ENCODE assay signal across 24 cellular contexts in genomic region chr16:2954228-2954627, GRCh38. TPM values are rescaled to one million over a fixed set of nuclear protein-coding genes. Genes with fewer than 3 reads are reported as not detected.
DNase-seq lines count a peak whose midpoint lies in the region; ATAC-seq, FAIRE-seq and TF ChIP-seq lines count a peak whose summit lies in the region.
"Had no signal": no experiment of that assay in that cellular context is flagged by ENCODE, and none has a peak within 500 bp of the region (broad histone marks: within the 10 kb centered on the region; RNA-seq: fewer than 3 reads in every experiment).

No MANE protein-coding gene starts in this region.

- in situ Hi-C loops in HepG2 (cut with HindIII; ENCODE audit: extremely low pct_ligation_motif_present, low pct_unique_long_range_greater_than_20kb) = no loop called here

- TF ChIP-seq POLR2A in HepG2 (IDR thresholded peaks at IDR 0.05; ENCODE audit: insufficient read depth in 1 of 2, low read depth in 2 of 2, low read length in 2 of 2) = no peak

- H3K79me2 ChIP-seq in H9 (ENCODE audit: insufficient read depth, low read length) (no peaks in the 10 kb centered on the region), HepG2 (ENCODE audit: insufficient read depth, low read length) (no peaks in the 10 kb centered on the region)

- H3K27ac Mint-ChIP-seq in H9 = no peak overlapping the region; a peak in 1 of 7 replicates
- H3K27ac Mint-ChIP-seq: activated naive CD4-positive, alpha-beta T cell treated with anti-CD3 and anti-CD28 coated beads for 36 hours; CD8-positive, alpha-beta memory T cell had no signal

- peaks cover 14 to 22% of the 10 kb centered on the region in 2 experiments for H3K4me1 Mint-ChIP-seq in H9
- H3K4me1 Mint-ChIP-seq: CD8-positive, alpha-beta memory T cell had no signal

- H3K18ac ChIP-seq in H9 (ENCODE audit: insufficient read length, low read depth, low read length) = no peak overlapping the region

- H4K8ac ChIP-seq in H9 (replicated peaks; ENCODE audit: insufficient read length, low read depth, low read length) = no peak overlapping the region

- no peak overlapping the region for H2AK5ac ChIP-seq in H9 (ENCODE audit: insufficient read length, low read length)

- H4K91ac ChIP-seq in H9 (ENCODE audit: insufficient read length, low read depth, low read length) = no peak overlapping the region

- H4K5ac ChIP-seq in H9 (ENCODE audit: insufficient read length, low read depth, low read length) = no peak overlapping the region

- TF ChIP-seq EP300 in HepG2 (IDR thresholded peaks at IDR 0.05; ENCODE audit: low read depth in 2 of 2, low read length in 2 of 2) = no peak
- TF ChIP-seq EP300 in HepG2 (CRISPR knock-in tag; IDR thresholded peaks at IDR 0.05; ENCODE audit: borderline replicate concordance) = no peak

- WGBS in H9 (ENCODE audit: extremely low coverage, insufficient read length, low lambda C conversion rate) = no CpG with 5 or more reads among the region's 14 CpGs
- WGBS in HepG2 (ENCODE audit: low lambda C conversion rate) = 14% methylated on average over 6 of the region's 14 CpGs

- H3K9ac ChIP-seq in H9 (ENCODE audit: extremely low read depth, insufficient read length, low read length) (no peak overlapping the region), HepG2 (ENCODE audit: insufficient read depth, low read depth, low read length) (no peak overlapping the region)

- H3K27me3 ChIP-seq in H9 (ENCODE audit: insufficient read depth, low read length) (no peaks in the 10 kb centered on the region), HepG2 (ENCODE audit: control insufficient read depth in 1 of 2, insufficient read depth in 2 of 2, low read length in 2 of 2) (peaks cover 6 to 41% of the 10 kb centered on the region in 2 experiments)

- no peak overlapping the region for H2BK120ac ChIP-seq in H9 (ENCODE audit: low read depth, low read length, poor library complexity, severe bottlenecking)

- H3K9me3 Mint-ChIP-seq in H9 = no peaks in the 10 kb centered on the region; a peak in 1 of 5 replicates
- H3K9me3 Mint-ChIP-seq: activated naive CD4-positive, alpha-beta T cell treated with anti-CD3 and anti-CD28 coated beads for 36 hours; activated T-cell treated with anti-CD3 and anti-CD28 coated beads, Interleukin-2, amount 50 U/mL, for 4 hours; CD8-positive, alpha-beta memory T cell had no signal

- ATAC-seq in HepG2 = no peak
- ATAC-seq: activated T-cell treated with anti-CD3 and anti-CD28 coated beads, Interleukin-2, amount 50 U/mL, for 4 hours; stimulated activated naive CD8-positive, alpha-beta T cell treated with anti-CD3 and anti-CD28 coated beads, Interleukin-15, Interleukin-2, amounts not matched to agents 100 U/mL and 50 U/mL, for 24 hours had no signal

- H4K20me1 ChIP-seq in H9 (ENCODE audit: control insufficient read depth, insufficient read depth, insufficient read length) (no peaks in the 10 kb centered on the region), HepG2 (ENCODE audit: insufficient read depth, low read length) (no peaks in the 10 kb centered on the region)

- H3K23ac ChIP-seq in H9 (ENCODE audit: insufficient read length, low read depth, low read length) = no peak overlapping the region

- BruUV-seq in HepG2 (replicated peaks; lab: Mats Ljungman, UMichigan) = no TSS peak

- H3K27me3 Mint-ChIP-seq in H9 (ENCODE audit: low read depth) = peaks cover 4% of the 10 kb centered on the region

- no peak overlapping the region for H2BK15ac ChIP-seq in H9 (ENCODE audit: low read depth, low read length)

- H3K27ac ChIP-seq in H9 (ENCODE audit: insufficient read length, low read depth, low read length) (no peak overlapping the region), HepG2 (ENCODE audit: extremely low read length, insufficient read depth, low read length) (no peak overlapping the region)

- no peak for TF ChIP-seq RAD21 in HepG2 (CRISPR knock-in tag; IDR thresholded peaks at IDR 0.05)

- H3K14ac ChIP-seq in H9 (ENCODE audit: insufficient read depth, low read length) = no peak overlapping the region; the same call in 1 of the 2 replicates

- no peaks in the 10 kb centered on the region for H3K9me3 ChIP-seq in H9 (ENCODE audit: control insufficient read depth, low read depth, low read length)
- H3K9me3 ChIP-seq in HepG2 (ENCODE audit: low read length) = no peaks in the 10 kb centered on the region

- H3K23me2 ChIP-seq in H9 (ENCODE audit: insufficient read length, low read depth, low read length, poor library complexity, severe bottlenecking) = no peaks in the 10 kb centered on the region

- H3K4me2 ChIP-seq in H9 (ENCODE audit: insufficient read depth, insufficient read length, low read length) (no peak overlapping the region), HepG2 (ENCODE audit: low read depth, low read length) (no peak overlapping the region)

- no peak overlapping the region for H2BK20ac ChIP-seq in H9 (ENCODE audit: low read depth, low read length, poor library complexity, severe bottlenecking)

- POLR2A ChIA-PET in HepG2 (lab: Yijun Ruan, JAX) = no interaction called here

- H3T11ph ChIP-seq in H9 (ENCODE audit: low read length) = no peak overlapping the region

- CTCF ChIA-PET in HepG2 (lab: Yijun Ruan, JAX; ENCODE audit: low intra/inter-chr PET ratio, low total read pairs) = no interaction called here

- no peak overlapping the region for H3K4me3 ChIP-seq in HepG2 (replicated peaks in 1 of 3; ENCODE audit: insufficient read depth in 1 of 3, low read depth in 2 of 3, low read length in 3 of 3)

- peaks cover 3% of the 10 kb centered on the region; the same call in 1 of the 2 replicates for H3K4me1 ChIP-seq in H9 (ENCODE audit: insufficient read depth, low read length)
- peaks cover 11% of the 10 kb centered on the region for H3K4me1 ChIP-seq in HepG2 (ENCODE audit: insufficient read depth, low read length)

- H2BK12ac ChIP-seq in H9 (ENCODE audit: insufficient read length, low read depth, low read length) = no peak overlapping the region

- H3K4ac ChIP-seq in H9 (ENCODE audit: low read depth, low read length) = no peak overlapping the region

- H3K36me3 ChIP-seq in HepG2 (replicated peaks in 1 of 2; ENCODE audit: control insufficient read depth in 1 of 2, insufficient read depth in 2 of 2, low read length in 2 of 2) = no peaks in the 10 kb centered on the region

- TF ChIP-seq CTCF in H9 (conservative IDR thresholded peaks at IDR 0.05) (no peak), GM20000 (IDR thresholded peaks at IDR 0.05; ENCODE audit: extremely low read depth, missing control alignments) (no peak), HepG2 (CRISPR knock-in tag; IDR thresholded peaks at IDR 0.05) (no peak)

- H2AFZ ChIP-seq in H9 (ENCODE audit: low read length) = no peak overlapping the region
- no peak overlapping the region for H2AFZ ChIP-seq in HepG2 (ENCODE audit: low read length)

- no peak for FAIRE-seq in HepG2 (lab: Jason Lieb, UNC)
- FAIRE-seq: bronchial epithelial cell had no signal

- no peak overlapping the region for H3K56ac ChIP-seq in H9 (ENCODE audit: insufficient read length, low read depth, low read length)

- H3K36me3 Mint-ChIP-seq in H9 (ENCODE audit: insufficient read depth in 1 of 3, low read depth in 3 of 3) = peaks cover 0 to 2% (median 0%) of the 10 kb centered on the region in 3 experiments; a peak in 1 of 7 replicates

- no peak overlapping the region for H3K4me3 Mint-ChIP-seq in H9
- H3K4me3 Mint-ChIP-seq: activated naive CD4-positive, alpha-beta T cell treated with anti-CD3 and anti-CD28 coated beads for 36 hours; activated T-cell treated with anti-CD3 and anti-CD28 coated beads, Interleukin-2, amount 50 U/mL, for 4 hours; CD8-positive, alpha-beta memory T cell had no signal

- H3K79me1 ChIP-seq in H9 (ENCODE audit: insufficient read depth, low read depth, low read length, poor library complexity, severe bottlenecking) = no peaks in the 10 kb centered on the region

- DNase-seq in D341Med (ENCODE audit: low spot score) (peak; percentile 70), H9 (peak; percentile 29), NCI-H82 (lab: John Stamatoyannopoulos, UW) (peak; percentile 91), left kidney (ENCODE audit: low read depth, low spot score) (peak; percentile 27), GM20000 (ENCODE audit: low spot score) (no peak), HepG2 (ENCODE audit: low spot score) (no peak)
- DNase-seq in central memory CD4-positive, alpha-beta T cell = no peak
- DNase-seq: activated CD8-positive, alpha-beta memory T cell treated with anti-CD3 and anti-CD28 coated beads for 24 hours; activated naive CD4-positive, alpha-beta T cell treated with anti-CD3 and anti-CD28 coated beads for 36 hours; activated T-cell treated with anti-CD3 and anti-CD28 coated beads, Interleukin-2, amount 50 U/mL, for 4 hours; amniotic stem cell; CD8-positive, alpha-beta memory T cell; cortex of kidney; HCEC 1CT; kidney glomerular epithelial cell; NCI-H2029; OCI-M1; Right ventricle myocardium superior; stimulated activated CD4-positive, alpha-beta T cell treated with anti-CD3 and anti-CD28 coated beads, Interleukin-4, amount 100 ng/mL, for 4 hours; stimulated activated naive CD8-positive, alpha-beta T cell treated with anti-CD3 and anti-CD28 coated beads, Interleukin-15, Interleukin-2, amounts not matched to agents 100 U/mL and 50 U/mL, for 24 hours had no signal

- H2BK5ac ChIP-seq in H9 (ENCODE audit: insufficient read length, low read length) = no peak overlapping the region

- intact Hi-C loops in HepG2 (cut with micrococcal nuclease; ENCODE audit: unreplicated experiment) = no loop called here

RNA-seq across cellular contexts. Expression of gene KREMEN2, which starts 9.8 kb away (rescaled TPM):
- total RNA-seq in H9 (2021) = 12.8 and 14.6 TPM in 2 replicates
- 0.51 and 1.2 TPM in 2 replicates for total RNA-seq in HepG2 (2016; rRNA removed; fragmentation: Illumina TruSeq; extraction: Trizol)
- not detected in 2 replicates for total RNA-seq in HepG2 (2016; cell fraction: cytosol; rRNA removed; fragmentation: Illumina TruSeq; extraction: Trizol; ENCODE audit: low read depth)
- total RNA-seq in HepG2 (2016; cell fraction: insoluble cytoplasmic fraction; rRNA removed; fragmentation: Illumina TruSeq; extraction: Trizol) = 0.37 and 1.4 TPM in 2 replicates
- total RNA-seq in HepG2 (2016; cell fraction: membrane; rRNA removed; fragmentation: Illumina TruSeq; extraction: Trizol) = 0.25 and 0.31 TPM in 2 replicates
- 0.84 and 0.88 TPM in 2 replicates for total RNA-seq in HepG2 (2016; cell fraction: nucleus; rRNA removed; fragmentation: Illumina TruSeq; extraction: Trizol)
- 0.48 and 1.0 TPM in 2 replicates for polyA plus RNA-seq in HepG2 (2011; rRNA removed)
- polyA plus RNA-seq in HepG2 (2011; cell fraction: cytosol; rRNA removed) = 0.50 and 1.1 TPM in 2 replicates
- 2.7 and 4.2 TPM in 2 replicates for polyA plus RNA-seq in HepG2 (2011; cell fraction: nucleus; rRNA removed)
- polyA plus RNA-seq in HepG2 (2012) = 0.37 and 0.42 TPM in 2 replicates
- 0.07 and 0.14 TPM in 2 replicates for polyA plus RNA-seq in HepG2 (2016; cell fraction: cytosol; fragmentation: Illumina TruSeq; extraction: Trizol; ENCODE audit: low read depth)
- polyA plus RNA-seq in HepG2 (2016; cell fraction: insoluble cytoplasmic fraction; fragmentation: Illumina TruSeq; extraction: Trizol; ENCODE audit: low read depth) = 0.38 and 0.40 TPM in 2 replicates
- polyA plus RNA-seq in HepG2 (2016; cell fraction: membrane; fragmentation: Illumina TruSeq; extraction: Trizol; ENCODE audit: low read depth) = 0.12 and 0.13 TPM in 2 replicates
- polyA plus RNA-seq in HepG2 (2016; cell fraction: nucleus; fragmentation: Illumina TruSeq; extraction: Trizol; ENCODE audit: insufficient read depth, low read depth) = 0.93 and 1.5 TPM in 2 replicates
- 0.33 and 0.68 TPM in 2 replicates for polyA minus RNA-seq in HepG2 (2011; rRNA and poly(A)+ RNA removed; ENCODE audit: low replicate concordance)
- 0.49 and 0.62 TPM in 2 replicates for polyA minus RNA-seq in HepG2 (2011; cell fraction: cytosol; rRNA and poly(A)+ RNA removed)
- not detected in 2 replicates for polyA minus RNA-seq in HepG2 (2011; cell fraction: nucleus; rRNA and poly(A)+ RNA removed)
- total RNA-seq: activated naive CD4-positive, alpha-beta T cell treated with anti-CD3 and anti-CD28 coated beads for 36 hours; CD8-positive, alpha-beta memory T cell; fibroblast of lung; glomerular endothelial cell; omental fat pad; Right ventricle myocardium superior had no signal
- polyA plus RNA-seq: CD8-positive, alpha-beta memory T cell; fibroblast of lung had no signal

RNA-seq across cellular contexts. Expression of gene PAQR4, which starts 14.9 kb away (rescaled TPM):
- total RNA-seq in H9 (2021) (32.1 and 33.3 TPM in 2 replicates), HepG2 (2016; rRNA removed; fragmentation: Illumina TruSeq; extraction: Trizol) (15.6 and 24.8 TPM in 2 replicates)
- total RNA-seq in HepG2 (2016; cell fraction: cytosol; rRNA removed; fragmentation: Illumina TruSeq; extraction: Trizol; ENCODE audit: low read depth) = 7.8 and 8.9 TPM in 2 replicates
- 13.6 and 26.2 TPM in 2 replicates for total RNA-seq in HepG2 (2016; cell fraction: insoluble cytoplasmic fraction; rRNA removed; fragmentation: Illumina TruSeq; extraction: Trizol)
- total RNA-seq in HepG2 (2016; cell fraction: membrane; rRNA removed; fragmentation: Illumina TruSeq; extraction: Trizol) = 19.5 and 26.0 TPM in 2 replicates
- 16.6 and 19.1 TPM in 2 replicates for total RNA-seq in HepG2 (2016; cell fraction: nucleus; rRNA removed; fragmentation: Illumina TruSeq; extraction: Trizol)
- polyA plus RNA-seq in HepG2 (2011; rRNA removed) = 15.9 and 17.4 TPM in 2 replicates
- 11.1 and 17.3 TPM in 2 replicates for polyA plus RNA-seq in HepG2 (2011; cell fraction: cytosol; rRNA removed)
- polyA plus RNA-seq in HepG2 (2011; cell fraction: nucleus; rRNA removed) = 29.7 and 33.7 TPM in 2 replicates
- 6.7 and 7.6 TPM in 2 replicates for polyA plus RNA-seq in HepG2 (2012)
- 6.6 and 8.9 TPM in 2 replicates for polyA plus RNA-seq in HepG2 (2016; cell fraction: cytosol; fragmentation: Illumina TruSeq; extraction: Trizol; ENCODE audit: low read depth)
- polyA plus RNA-seq in HepG2 (2016; cell fraction: insoluble cytoplasmic fraction; fragmentation: Illumina TruSeq; extraction: Trizol; ENCODE audit: low read depth) = 15.6 and 18.9 TPM in 2 replicates
- polyA plus RNA-seq in HepG2 (2016; cell fraction: membrane; fragmentation: Illumina TruSeq; extraction: Trizol; ENCODE audit: low read depth) = 15.5 and 18.8 TPM in 2 replicates
- 35.6 and 37.9 TPM in 2 replicates for polyA plus RNA-seq in HepG2 (2016; cell fraction: nucleus; fragmentation: Illumina TruSeq; extraction: Trizol; ENCODE audit: insufficient read depth, low read depth)
- polyA minus RNA-seq in HepG2 (2011; rRNA and poly(A)+ RNA removed; ENCODE audit: low replicate concordance) = 34.1 and 50.0 TPM in 2 replicates
- 12.6 and 13.7 TPM in 2 replicates for polyA minus RNA-seq in HepG2 (2011; cell fraction: cytosol; rRNA and poly(A)+ RNA removed)
- 4.7 and 6.1 TPM in 2 replicates for polyA minus RNA-seq in HepG2 (2011; cell fraction: nucleus; rRNA and poly(A)+ RNA removed)

RNA-seq across cellular contexts. Expression of gene PKMYT1, which starts 26.0 kb away (rescaled TPM):
- total RNA-seq in H9 (2021) (114 and 120 TPM in 2 replicates), HepG2 (2016; rRNA removed; fragmentation: Illumina TruSeq; extraction: Trizol) (8.4 and 27.8 TPM in 2 replicates)
- total RNA-seq in HepG2 (2016; cell fraction: cytosol; rRNA removed; fragmentation: Illumina TruSeq; extraction: Trizol; ENCODE audit: low read depth) = 8.3 and 10.7 TPM in 2 replicates
- total RNA-seq in HepG2 (2016; cell fraction: insoluble cytoplasmic fraction; rRNA removed; fragmentation: Illumina TruSeq; extraction: Trizol) = 8.6 and 25.9 TPM in 2 replicates
- 12.7 and 13.0 TPM in 2 replicates for total RNA-seq in HepG2 (2016; cell fraction: membrane; rRNA removed; fragmentation: Illumina TruSeq; extraction: Trizol)
- 27.2 and 33.5 TPM in 2 replicates for total RNA-seq in HepG2 (2016; cell fraction: nucleus; rRNA removed; fragmentation: Illumina TruSeq; extraction: Trizol)
- polyA plus RNA-seq in HepG2 (2011; rRNA removed) = 6.6 and 7.0 TPM in 2 replicates
- polyA plus RNA-seq in HepG2 (2011; cell fraction: cytosol; rRNA removed) = 1.9 and 8.9 TPM in 2 replicates
- 26.5 and 50.1 TPM in 2 replicates for polyA plus RNA-seq in HepG2 (2011; cell fraction: nucleus; rRNA removed)
- 6.9 and 11.9 TPM in 2 replicates for polyA plus RNA-seq in HepG2 (2012)
- 5.7 and 6.3 TPM in 2 replicates for polyA plus RNA-seq in HepG2 (2016; cell fraction: cytosol; fragmentation: Illumina TruSeq; extraction: Trizol; ENCODE audit: low read depth)
- 14.9 and 16.6 TPM in 2 replicates for polyA plus RNA-seq in HepG2 (2016; cell fraction: insoluble cytoplasmic fraction; fragmentation: Illumina TruSeq; extraction: Trizol; ENCODE audit: low read depth)
- polyA plus RNA-seq in HepG2 (2016; cell fraction: membrane; fragmentation: Illumina TruSeq; extraction: Trizol; ENCODE audit: low read depth) = 6.9 and 8.9 TPM in 2 replicates
- 68.0 and 69.8 TPM in 2 replicates for polyA plus RNA-seq in HepG2 (2016; cell fraction: nucleus; fragmentation: Illumina TruSeq; extraction: Trizol; ENCODE audit: insufficient read depth, low read depth)
- 9.6 and 11.3 TPM in 2 replicates for polyA minus RNA-seq in HepG2 (2011; rRNA and poly(A)+ RNA removed; ENCODE audit: low replicate concordance)
- polyA minus RNA-seq in HepG2 (2011; cell fraction: cytosol; rRNA and poly(A)+ RNA removed) = 3.5 and 4.1 TPM in 2 replicates
- 9.4 and 9.8 TPM in 2 replicates for polyA minus RNA-seq in HepG2 (2011; cell fraction: nucleus; rRNA and poly(A)+ RNA removed)

RNA-seq across cellular contexts. Expression of gene FLYWCH1, which starts 42.5 kb away (rescaled TPM):
- total RNA-seq in H9 (2021) (12.5 and 13.0 TPM in 2 replicates), HepG2 (2016; rRNA removed; fragmentation: Illumina TruSeq; extraction: Trizol) (9.9 and 12.4 TPM in 2 replicates)
- 2.1 and 2.4 TPM in 2 replicates for total RNA-seq in HepG2 (2016; cell fraction: cytosol; rRNA removed; fragmentation: Illumina TruSeq; extraction: Trizol; ENCODE audit: low read depth)
- 7.4 and 12.0 TPM in 2 replicates for total RNA-seq in HepG2 (2016; cell fraction: insoluble cytoplasmic fraction; rRNA removed; fragmentation: Illumina TruSeq; extraction: Trizol)
- 5.7 and 6.7 TPM in 2 replicates for total RNA-seq in HepG2 (2016; cell fraction: membrane; rRNA removed; fragmentation: Illumina TruSeq; extraction: Trizol)
- total RNA-seq in HepG2 (2016; cell fraction: nucleus; rRNA removed; fragmentation: Illumina TruSeq; extraction: Trizol) = 7.5 and 8.9 TPM in 2 replicates
- 7.3 and 11.3 TPM in 2 replicates for polyA plus RNA-seq in HepG2 (2011; rRNA removed)
- polyA plus RNA-seq in HepG2 (2011; cell fraction: cytosol; rRNA removed) = 7.4 and 13.0 TPM in 2 replicates
- 19.4 and 20.7 TPM in 2 replicates for polyA plus RNA-seq in HepG2 (2011; cell fraction: nucleus; rRNA removed)
- 4.8 and 9.8 TPM in 2 replicates for polyA plus RNA-seq in HepG2 (2012)
- polyA plus RNA-seq in HepG2 (2016; cell fraction: cytosol; fragmentation: Illumina TruSeq; extraction: Trizol; ENCODE audit: low read depth) = 1.4 and 1.7 TPM in 2 replicates
- 9.4 and 11.6 TPM in 2 replicates for polyA plus RNA-seq in HepG2 (2016; cell fraction: insoluble cytoplasmic fraction; fragmentation: Illumina TruSeq; extraction: Trizol; ENCODE audit: low read depth)
- 5.2 and 5.3 TPM in 2 replicates for polyA plus RNA-seq in HepG2 (2016; cell fraction: membrane; fragmentation: Illumina TruSeq; extraction: Trizol; ENCODE audit: low read depth)
- 18.2 and 22.5 TPM in 2 replicates for polyA plus RNA-seq in HepG2 (2016; cell fraction: nucleus; fragmentation: Illumina TruSeq; extraction: Trizol; ENCODE audit: insufficient read depth, low read depth)
- 19.9 and 35.0 TPM in 2 replicates for polyA minus RNA-seq in HepG2 (2011; rRNA and poly(A)+ RNA removed; ENCODE audit: low replicate concordance)
- 6.9 and 10.6 TPM in 2 replicates for polyA minus RNA-seq in HepG2 (2011; cell fraction: cytosol; rRNA and poly(A)+ RNA removed)
- 6.5 and 7.6 TPM in 2 replicates for polyA minus RNA-seq in HepG2 (2011; cell fraction: nucleus; rRNA and poly(A)+ RNA removed)

RNA-seq across cellular contexts. Expression of gene CLDN9, which starts 58.5 kb away (rescaled TPM):
- 1.3 and 1.5 TPM in 2 replicates for total RNA-seq in H9 (2021)
- total RNA-seq in HepG2 (2016; rRNA removed; fragmentation: Illumina TruSeq; extraction: Trizol) = 0.08 and 0.15 TPM in 2 replicates
- not detected in 2 replicates for total RNA-seq in HepG2 (2016; cell fraction: cytosol; rRNA removed; fragmentation: Illumina TruSeq; extraction: Trizol; ENCODE audit: low read depth)
- 0.09 and 0.11 TPM in 2 replicates for total RNA-seq in HepG2 (2016; cell fraction: insoluble cytoplasmic fraction; rRNA removed; fragmentation: Illumina TruSeq; extraction: Trizol)
- 0.09 and 0.14 TPM in 2 replicates for total RNA-seq in HepG2 (2016; cell fraction: membrane; rRNA removed; fragmentation: Illumina TruSeq; extraction: Trizol)
- total RNA-seq in HepG2 (2016; cell fraction: nucleus; rRNA removed; fragmentation: Illumina TruSeq; extraction: Trizol) = not detected in 2 replicates
- polyA plus RNA-seq in HepG2 (2011; rRNA removed) = 0.26 and 0.48 TPM in 2 replicates
- polyA plus RNA-seq in HepG2 (2011; cell fraction: cytosol; rRNA removed) = 0.26 and 0.52 TPM in 2 replicates
- polyA plus RNA-seq in HepG2 (2011; cell fraction: nucleus; rRNA removed) = 2.1 and 2.4 TPM in 2 replicates
- 0.32 and 0.53 TPM in 2 replicates for polyA plus RNA-seq in HepG2 (2012)
- 0.08 and 0.20 TPM in 2 replicates for polyA plus RNA-seq in HepG2 (2016; cell fraction: cytosol; fragmentation: Illumina TruSeq; extraction: Trizol; ENCODE audit: low read depth)
- polyA plus RNA-seq in HepG2 (2016; cell fraction: insoluble cytoplasmic fraction; fragmentation: Illumina TruSeq; extraction: Trizol; ENCODE audit: low read depth) = 0.15 and 0.17 TPM in 2 replicates
- polyA plus RNA-seq in HepG2 (2016; cell fraction: membrane; fragmentation: Illumina TruSeq; extraction: Trizol; ENCODE audit: low read depth) = 0.15 TPM in 1 of 2 replicates, not detected in the other
- 1.1 and 1.3 TPM in 2 replicates for polyA plus RNA-seq in HepG2 (2016; cell fraction: nucleus; fragmentation: Illumina TruSeq; extraction: Trizol; ENCODE audit: insufficient read depth, low read depth)
- 0.26 and 1.1 TPM in 2 replicates for polyA minus RNA-seq in HepG2 (2011; rRNA and poly(A)+ RNA removed; ENCODE audit: low replicate concordance)
- polyA minus RNA-seq in HepG2 (2011; cell fraction: cytosol; rRNA and poly(A)+ RNA removed) = 0.44 and 0.79 TPM in 2 replicates
- 0.77 and 0.99 TPM in 2 replicates for polyA minus RNA-seq in HepG2 (2011; cell fraction: nucleus; rRNA and poly(A)+ RNA removed)
- total RNA-seq: activated naive CD4-positive, alpha-beta T cell treated with anti-CD3 and anti-CD28 coated beads for 36 hours; activated T-cell treated with anti-CD3 and anti-CD28 coated beads, Interleukin-2, amount 50 U/mL, for 4 hours; CD8-positive, alpha-beta memory T cell; fibroblast of lung; glomerular endothelial cell had no signal
- polyA plus RNA-seq: CD8-positive, alpha-beta memory T cell; fibroblast of lung had no signal

Comparison
In these comparisons a context has a peak if more than half of its experiments do, and no peak if none do; other contexts are left out.
1. DNase-seq: peak in D341Med (single experiment), H9 (single experiment), NCI-H82 (single experiment) and left kidney (single experiment); none in central memory CD4-positive, alpha-beta T cell (single experiment), GM20000 (single experiment) and HepG2 (single experiment).